Comparison of ENCODE assay signal across 10 cellular contexts in the genomic region with DNA sequence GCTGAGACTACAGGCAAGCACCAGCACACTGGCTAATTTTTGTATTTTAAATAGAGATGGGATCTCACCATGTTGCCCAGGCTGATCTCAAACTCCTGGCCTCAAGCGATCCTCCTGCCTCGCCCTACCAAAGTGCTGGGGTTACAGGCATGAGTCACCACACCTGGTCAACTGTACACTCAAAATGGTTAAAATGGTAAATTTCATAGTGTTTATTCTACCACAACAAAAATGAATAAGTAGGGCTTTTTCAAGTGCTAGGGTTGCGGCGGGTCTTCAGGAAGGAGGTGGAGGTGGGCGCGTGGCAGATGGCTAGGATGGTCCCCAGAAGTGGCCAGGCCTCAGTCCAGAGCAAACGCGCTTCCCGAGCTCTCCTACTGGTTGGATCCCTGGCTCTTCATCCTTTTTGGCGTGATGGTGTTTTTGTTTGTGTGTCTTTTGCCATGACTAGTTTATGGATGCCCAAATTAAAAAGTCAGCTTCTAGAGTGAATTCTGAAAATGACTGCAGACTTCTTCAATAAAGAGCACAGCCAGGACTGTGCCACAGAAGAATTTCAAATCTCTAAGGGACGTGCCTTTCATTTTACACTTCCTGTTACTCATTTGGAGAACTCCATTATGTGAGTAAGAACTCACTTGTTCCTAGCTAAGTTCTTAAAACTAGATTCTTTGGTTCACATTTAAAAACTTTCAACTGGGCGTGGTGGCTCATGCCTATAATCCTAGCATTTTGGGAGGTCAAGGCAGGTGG.
DNase-seq lines count a peak whose midpoint lies in the region; ATAC-seq lines count a peak whose summit lies in the region.
"Had no signal": no experiment of that assay in that cellular context is flagged by ENCODE, and none has a peak within 500 bp of the region (broad histone marks: within the 10 kb centered on the region; RNA-seq: fewer than 3 reads in every experiment).

No MANE protein-coding gene starts in this region.

- WGBS in mesendoderm (ENCODE audit: extremely low coverage, insufficient coverage, low lambda C conversion rate), result no CpG with 5 or more reads among the region's 12 CpGs

- DNase-seq in mesendoderm (no peak), HPDE6-E6E7 (ENCODE audit: extremely low spot score) (no peak), NCI-H1048 (lab: John Stamatoyannopoulos, UW) (no peak), GM03348 (ENCODE audit: low spot score) (no peak)
- DNase-seq: BE2C, hippocampal formation had no signal

- no peak overlapping the region for H2AK5ac ChIP-seq in mesendoderm (ENCODE audit: low read length)

- no peak overlapping the region for H2BK120ac ChIP-seq in mesendoderm (ENCODE audit: low read depth, low read length)

- no peaks in the 10 kb centered on the region for H3K27me3 ChIP-seq in BLaER1 treated with 17β-estradiol and CSF1 and Interleukin-3, amounts not matched to agents 10 nM and 100 nM
- no peaks in the 10 kb centered on the region for H3K27me3 ChIP-seq in mesendoderm (ENCODE audit: insufficient read depth, low read length, poor library complexity)
- H3K27me3 ChIP-seq: BE2C had no signal

- no peak overlapping the region for H4K5ac ChIP-seq in mesendoderm (ENCODE audit: low read length)

- H4K20me1 ChIP-seq in BLaER1 treated with 17β-estradiol and CSF1 and Interleukin-3, amounts not matched to agents 10 nM and 100 nM, result no peaks in the 10 kb centered on the region

- peak overlapping the region in 10 of 11 experiments; percentile 11 to 62 (median 56); a peak in 16 of 22 replicates for H3K27ac ChIP-seq in BLaER1 treated with 17β-estradiol and CSF1 and Interleukin-3, amounts not matched to agents 10 nM and 100 nM
- H3K27ac ChIP-seq in mesendoderm (ENCODE audit: low read depth, low read length), result no peak overlapping the region

- no peak overlapping the region for H3K4ac ChIP-seq in mesendoderm (ENCODE audit: low read depth, low read length)

- H3K9ac ChIP-seq in BLaER1 treated with 17β-estradiol and CSF1 and Interleukin-3, amounts not matched to agents 10 nM and 100 nM, result peak overlapping the region in 3 of 11 experiments; percentile 14 to 26 (median 19); a peak in 1 of 22 replicates
- no peak overlapping the region for H3K9ac ChIP-seq in mesendoderm (ENCODE audit: low read length)

- H3K4me3 ChIP-seq in BLaER1 treated with 17β-estradiol and CSF1 and Interleukin-3, amounts not matched to agents 10 nM and 100 nM, result no peak overlapping the region
- H3K4me3 ChIP-seq in mesendoderm (ENCODE audit: low read length), result no peak overlapping the region

- no peaks in the 10 kb centered on the region for H3K79me2 ChIP-seq in mesendoderm (ENCODE audit: control insufficient read depth, insufficient read depth, low read length)

- no peak overlapping the region for H3K23ac ChIP-seq in mesendoderm (ENCODE audit: low read length)

- no peak overlapping the region for H3K18ac ChIP-seq in mesendoderm (ENCODE audit: low read length)

- no peak overlapping the region for H2BK15ac ChIP-seq in mesendoderm (replicated peaks; ENCODE audit: low read depth)

- H4K8ac ChIP-seq in mesendoderm (ENCODE audit: low read depth, low read length), result no peak overlapping the region

- no peaks in the 10 kb centered on the region for H3K79me1 ChIP-seq in mesendoderm (ENCODE audit: low read length)

- no peak overlapping the region for H2BK5ac ChIP-seq in mesendoderm (ENCODE audit: low read length)

- peak overlapping the region; percentile 63 to 80 (median 75) for H3K4me2 ChIP-seq in BLaER1 treated with 17β-estradiol and CSF1 and Interleukin-3, amounts not matched to agents 10 nM and 100 nM
- no peak overlapping the region for H3K4me2 ChIP-seq in mesendoderm (ENCODE audit: low read length)

- no peaks in the 10 kb centered on the region for H3K36me3 ChIP-seq in BLaER1 treated with 17β-estradiol and CSF1 and Interleukin-3, amounts not matched to agents 10 nM and 100 nM
- H3K36me3 ChIP-seq in mesendoderm (ENCODE audit: control insufficient read depth, insufficient read depth, low read length), result no peaks in the 10 kb centered on the region
- H3K36me3 ChIP-seq: BE2C had no signal

- H3K9me3 ChIP-seq in BLaER1 treated with 17β-estradiol and CSF1 and Interleukin-3, amounts not matched to agents 10 nM and 100 nM (replicated peaks in 1 of 11), result peaks cover 11 to 18% (median 12%) of the 10 kb centered on the region in 11 experiments
- H3K9me3 ChIP-seq: BE2C had no signal

- ATAC-seq in GM19025 (IDR thresholded peaks at IDR 0.05; ENCODE audit: low read depth, unreplicated experiment) (peak; percentile 93), HG02642 (IDR thresholded peaks at IDR 0.05; ENCODE audit: poor library complexity, unreplicated experiment) (peak; percentile 89), HG03520 (IDR thresholded peaks at IDR 0.05; ENCODE audit: unreplicated experiment) (peak; percentile 89)

- H3K4me1 ChIP-seq in BLaER1 treated with 17β-estradiol and CSF1 and Interleukin-3, amounts not matched to agents 10 nM and 100 nM, result peaks cover 22 to 27% (median 24%) of the 10 kb centered on the region in 10 experiments
- H3K4me1 ChIP-seq in mesendoderm (ENCODE audit: control insufficient read depth, low read depth, low read length), result no peaks in the 10 kb centered on the region
- H3K4me1 ChIP-seq: BE2C had no signal

- no peak overlapping the region for H3K56ac ChIP-seq in mesendoderm (ENCODE audit: low read length)
